Comparison of ENCODE assay signal across 11 cellular contexts in genomic region chr2:239329284-239329971, GRCh38.
DNase-seq lines count a peak whose midpoint lies in the region; ATAC-seq and TF ChIP-seq lines count a peak whose summit lies in the region.
"Had no signal": no experiment of that assay in that cellular context is flagged by ENCODE, and none has a peak within 500 bp of the region (broad histone marks: within the 10 kb centered on the region; RNA-seq: fewer than 3 reads in every experiment).

No MANE protein-coding gene starts in this region.

- DNase-seq in natural killer cell (peak; percentile 5), cardiac muscle cell (ENCODE audit: low read depth in 1 of 2, low spot score in 1 of 2) (no peak), osteocyte (ENCODE audit: extremely low spot score, unreplicated experiment) (peak; percentile 65), NCI-H2107 treated with DMSO at 0.1 percent for 48 hours (lab: John Stamatoyannopoulos, UW; ENCODE audit: unreplicated experiment) (no peak), OCI-M2 (lab: John Stamatoyannopoulos, UW; ENCODE audit: unreplicated experiment) (no peak), NCI-H2227 treated with DMSO at 0.1 percent for 48 hours (lab: John Stamatoyannopoulos, UW) (no peak), GM19238 (ENCODE audit: insufficient read length, low spot score) (no peak)
- DNase-seq in natural killer cell treated with Interleukin-12 subunit alpha and Interleukin-12 subunit beta and Interleukin-15 and Interleukin-18, amount 100 ng/mL, for 72 hours (ENCODE audit: low spot score), result no peak
- DNase-seq: GF-D8, NCI-H1105 had no signal

- TF ChIP-seq CTCF in natural killer cell (IDR thresholded peaks at IDR 0.05), result no peak
- no peak for TF ChIP-seq CTCF in cardiac muscle cell (IDR thresholded peaks at IDR 0.05; ENCODE audit: low read depth, low read length)
- no peak for TF ChIP-seq CTCF in osteocyte (IDR thresholded peaks at IDR 0.05)

- no peak overlapping the region for H3K4me3 ChIP-seq in cardiac muscle cell
- H3K4me3 ChIP-seq: HAP-1 had no signal

- no peak for ATAC-seq in natural killer cell
- ATAC-seq in natural killer cell treated with Interleukin-12 subunit alpha and Interleukin-12 subunit beta and Interleukin-15 and Interleukin-18, amount 100 ng/mL, for 72 hours, result no peak

- no peaks in the 10 kb centered on the region for H3K36me3 Mint-ChIP-seq in natural killer cell
- H3K36me3 Mint-ChIP-seq in natural killer cell treated with Interleukin-12 subunit alpha and Interleukin-12 subunit beta and Interleukin-15 and Interleukin-18, amount 100 ng/mL, for 72 hours, result no peaks in the 10 kb centered on the region
- H3K36me3 Mint-ChIP-seq in osteocyte (ENCODE audit: unreplicated experiment), result peaks cover 2% of the 10 kb centered on the region

- H3K27me3 Mint-ChIP-seq in natural killer cell (ENCODE audit: low read depth in 2 of 2) (no peaks in the 10 kb centered on the region), osteocyte (ENCODE audit: unreplicated experiment) (no peaks in the 10 kb centered on the region)
- H3K27me3 Mint-ChIP-seq in natural killer cell treated with Interleukin-12 subunit alpha and Interleukin-12 subunit beta and Interleukin-15 and Interleukin-18, amount 100 ng/mL, for 72 hours, result peaks cover 0 to 3% of the 10 kb centered on the region in 2 donors

- no peaks in the 10 kb centered on the region for H3K36me3 ChIP-seq in cardiac muscle cell
- H3K36me3 ChIP-seq: HAP-1 had no signal

- H3K27ac ChIP-seq in cardiac muscle cell, result peak overlapping the region; percentile 78

- H3K4me3 Mint-ChIP-seq in natural killer cell (no peak overlapping the region), osteocyte (ENCODE audit: unreplicated experiment) (no peak overlapping the region)
- H3K4me3 Mint-ChIP-seq in natural killer cell treated with Interleukin-12 subunit alpha and Interleukin-12 subunit beta and Interleukin-15 and Interleukin-18, amount 100 ng/mL, for 72 hours, result no peak overlapping the region

- H3K9me3 Mint-ChIP-seq in natural killer cell (no peaks in the 10 kb centered on the region), osteocyte (ENCODE audit: unreplicated experiment) (no peaks in the 10 kb centered on the region)
- no peaks in the 10 kb centered on the region for H3K9me3 Mint-ChIP-seq in natural killer cell treated with Interleukin-12 subunit alpha and Interleukin-12 subunit beta and Interleukin-15 and Interleukin-18, amount 100 ng/mL, for 72 hours

- no peaks in the 10 kb centered on the region for H3K27me3 ChIP-seq in cardiac muscle cell

- intact Hi-C loops in natural killer cell (cut with micrococcal nuclease), result no loop called here

- H3K9me3 ChIP-seq in cardiac muscle cell (ENCODE audit: low read depth), result no peaks in the 10 kb centered on the region
- H3K9me3 ChIP-seq: HAP-1 had no signal

- H3K4me1 ChIP-seq in cardiac muscle cell (ENCODE audit: low read depth), result peaks cover 23% of the 10 kb centered on the region
- H3K4me1 ChIP-seq: HAP-1 had no signal

- H3K27ac Mint-ChIP-seq in natural killer cell (no peak overlapping the region), osteocyte (ENCODE audit: unreplicated experiment) (peak overlapping the region; percentile 74)
- no peak overlapping the region for H3K27ac Mint-ChIP-seq in natural killer cell treated with Interleukin-12 subunit alpha and Interleukin-12 subunit beta and Interleukin-15 and Interleukin-18, amount 100 ng/mL, for 72 hours

- H3K4me1 Mint-ChIP-seq in natural killer cell (peaks cover 30 to 38% of the 10 kb centered on the region in 2 donors), osteocyte (ENCODE audit: unreplicated experiment) (peaks cover 23% of the 10 kb centered on the region)
- peaks cover 26 to 35% of the 10 kb centered on the region in 2 donors for H3K4me1 Mint-ChIP-seq in natural killer cell treated with Interleukin-12 subunit alpha and Interleukin-12 subunit beta and Interleukin-15 and Interleukin-18, amount 100 ng/mL, for 72 hours (ENCODE audit: low read depth in 2 of 2)

Comparison
In these comparisons a context has a peak if more than half of its experiments do, and no peak if none do; other contexts are left out.
1. DNase-seq: peak in natural killer cell (single experiment) and osteocyte (single experiment); none in natural killer cell treated with Interleukin-12 subunit alpha and Interleukin-12 subunit beta and Interleukin-15 and Interleukin-18, amount 100 ng/mL, for 72 hours (single experiment), cardiac muscle cell (0 of 2), NCI-H2107 treated with DMSO at 0.1 percent for 48 hours (single experiment), OCI-M2 (single experiment), NCI-H2227 treated with DMSO at 0.1 percent for 48 hours (single experiment) and GM19238 (single experiment).